8 cellular contexts compared by ENCODE assay signal in the genomic region with DNA sequence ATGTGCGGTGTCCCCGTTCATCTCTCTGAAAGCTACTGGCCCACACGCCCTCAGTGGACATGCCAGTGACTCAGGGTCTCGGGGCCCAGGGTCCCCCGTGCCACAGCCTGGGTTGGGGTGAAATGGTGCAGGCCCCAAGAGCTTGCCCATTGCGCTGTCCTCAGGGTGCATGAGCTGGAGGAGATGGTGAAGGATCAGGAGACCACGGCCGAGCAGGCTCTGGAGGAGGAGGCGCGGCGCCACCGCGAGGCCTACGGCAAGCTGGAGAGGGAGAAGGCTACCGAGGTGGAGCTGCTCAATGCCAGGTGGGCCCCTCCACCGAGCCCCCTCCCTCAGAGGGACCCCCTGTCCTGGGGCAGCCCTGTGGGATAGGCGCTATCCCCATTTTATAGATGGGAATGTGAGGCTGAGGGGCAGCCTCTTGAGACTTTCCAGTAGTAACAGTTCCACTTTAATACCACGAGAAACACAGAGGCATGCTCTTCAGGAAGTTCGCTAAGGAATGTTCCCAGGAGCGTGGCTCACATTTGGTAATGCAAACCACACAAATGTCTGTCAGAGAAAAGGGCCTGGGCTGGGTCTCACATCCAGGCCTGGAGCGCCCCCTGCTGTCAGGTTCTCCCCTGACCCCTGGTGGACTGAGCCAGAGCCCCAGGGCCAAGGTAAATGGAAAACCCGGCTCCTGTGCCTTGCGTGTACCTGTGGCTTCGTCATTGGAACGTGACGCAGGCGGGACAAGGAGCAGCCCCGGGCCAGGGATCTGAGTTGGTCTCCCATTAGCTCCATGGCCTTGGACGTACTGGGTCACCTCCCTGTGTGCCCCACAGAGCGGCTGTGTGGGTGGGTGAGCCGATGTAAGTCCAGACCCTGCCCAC.
DNase-seq lines count a peak whose midpoint lies in the region; ATAC-seq and TF ChIP-seq lines count a peak whose summit lies in the region.

No MANE protein-coding gene starts in this region.

- in situ Hi-C loops in T47D (cut with HindIII; ENCODE audit: low pct_unique_long_range_greater_than_20kb, low sequenced_read_pairs), result no loop called here

- H3K36me3 Mint-ChIP-seq in activated B cell treated with CpG ODN at 0.5 μM for 24 hours (ENCODE audit: low read depth), result peaks cover 73% of the 10 kb centered on the region

- CTCF ChIA-PET in activated B cell treated with CpG ODN at 0.5 μM for 24 hours (lab: Charles Lee), result interaction anchor here (0.9 to 9.7 kb wide), 12 partner anchors 10 to 317 kb away, joined by 3 to 155 read pairs (median 8); no protein-coding TSS in a partner anchor

- H3K27ac Mint-ChIP-seq in activated B cell treated with CpG ODN at 0.5 μM for 24 hours, result peak overlapping the region; percentile 24

- peak; percentile 88 for TF ChIP-seq CTCF in activated B cell treated with CpG ODN at 0.5 μM for 24 hours (IDR thresholded peaks at IDR 0.05)

- no peaks in the 10 kb centered on the region for H3K9me3 Mint-ChIP-seq in activated B cell treated with CpG ODN at 0.5 μM for 24 hours

- H3K27me3 Mint-ChIP-seq in activated B cell treated with CpG ODN at 0.5 μM for 24 hours, result no peaks in the 10 kb centered on the region

- H3K4me3 Mint-ChIP-seq in activated B cell treated with CpG ODN at 0.5 μM for 24 hours, result no peak overlapping the region

- DNase-seq in 8988T (peak; percentile 80), NCI-H1930 (lab: John Stamatoyannopoulos, UW) (peak; percentile 20 to 23), activated B cell treated with CpG ODN at 0.5 μM for 24 hours (peak; percentile 89), T47D (ENCODE audit: low read depth in 1 of 2, low spot score in 1 of 2) (peak; percentile 95 to 98), islet precursor cell (peak; percentile 98)
- DNase-seq in stimulated activated CD4-positive, alpha-beta T cell treated with anti-CD3 and anti-CD28 coated beads, Interleukin-15, amount 100 ng/mL, for 48 hours (ENCODE audit: low read depth in 2 of 2), result peak; percentile 72 to 81

- peaks cover 9% of the 10 kb centered on the region for H3K4me1 Mint-ChIP-seq in activated B cell treated with CpG ODN at 0.5 μM for 24 hours

- POLR2A ChIA-PET in activated B cell treated with CpG ODN at 0.5 μM for 24 hours (lab: Charles Lee), result interaction anchor here (0.7 to 2.4 kb wide), 7 partner anchors 10 to 317 kb away, joined by 3 to 15 read pairs (median 3); no protein-coding TSS in a partner anchor

- intact Hi-C loops in activated B cell treated with CpG ODN at 0.5 μM for 24 hours (cut with micrococcal nuclease), result loop anchor here (1.0 to 5.0 kb wide), 7 partner anchors 16 to 513 kb away; no protein-coding TSS in a partner anchor

- ATAC-seq in GM18498 (IDR thresholded peaks at IDR 0.05; ENCODE audit: unreplicated experiment) (peak; percentile 46), activated B cell treated with CpG ODN at 0.5 μM for 24 hours (ENCODE audit: low read depth) (peak; percentile 78), HG02678 (IDR thresholded peaks at IDR 0.05; ENCODE audit: unreplicated experiment) (no peak)

Comparison
In these comparisons a context has a peak if more than half of its experiments do, and no peak if none do; other contexts are left out.
1. DNase-seq: peak in every context shown above with its lines; median percentile 98 in islet precursor cell; 96 in T47D; 89 in activated B cell treated with CpG ODN at 0.5 μM for 24 hours; 80 in 8988T; 76 in stimulated activated CD4-positive, alpha-beta T cell treated with anti-CD3 and anti-CD28 coated beads, Interleukin-15, amount 100 ng/mL, for 48 hours; 22 in NCI-H1930.